In genomic region chr17:28357061-28357900, GRCh38 we compare ENCODE assay signal across 1 cellular context.
TF ChIP-seq lines count a peak whose summit lies in the region.

A gene with protein sequence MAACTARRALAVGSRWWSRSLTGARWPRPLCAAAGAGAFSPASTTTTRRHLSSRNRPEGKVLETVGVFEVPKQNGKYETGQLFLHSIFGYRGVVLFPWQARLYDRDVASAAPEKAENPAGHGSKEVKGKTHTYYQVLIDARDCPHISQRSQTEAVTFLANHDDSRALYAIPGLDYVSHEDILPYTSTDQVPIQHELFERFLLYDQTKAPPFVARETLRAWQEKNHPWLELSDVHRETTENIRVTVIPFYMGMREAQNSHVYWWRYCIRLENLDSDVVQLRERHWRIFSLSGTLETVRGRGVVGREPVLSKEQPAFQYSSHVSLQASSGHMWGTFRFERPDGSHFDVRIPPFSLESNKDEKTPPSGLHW (minus strand): TSS chr17:28357527. CDS start chr17:28357448, 79 bp downstream.

TF ChIP-seq in HepG2, 621 proteins besides CTCF, POLR2A, EP300 and RAD21 (continued from another document and continues in another):
- TF ChIP-seq AFF4 (CRISPR knock-in tag; IDR thresholded peaks at IDR 0.05) (no peak), ZNF614 (CRISPR knock-in tag; IDR thresholded peaks at IDR 0.05; ENCODE audit: borderline replicate concordance) (peak; percentile 90; the same call in 1 of the 2 replicates), ZFY (CRISPR knock-in tag; IDR thresholded peaks at IDR 0.05) (peak; percentile 96), NFKBIZ (CRISPR knock-in tag; IDR thresholded peaks at IDR 0.05) (no peak), ZNF710 (CRISPR knock-in tag; IDR thresholded peaks at IDR 0.05; ENCODE audit: borderline replicate concordance) (0 out of 2 replicates have a peak, but pooled peaks have one; percentile 21), RBM39 (IDR thresholded peaks at IDR 0.05; ENCODE audit: low read depth, low read length, poor library complexity, severe bottlenecking) (no peak), ISL2 (CRISPR knock-in tag; IDR thresholded peaks at IDR 0.05) (peak; percentile 66; the same call in 1 of the 2 replicates), RARG (CRISPR knock-in tag; IDR thresholded peaks at IDR 0.05; ENCODE audit: low read depth) (no peak), CC2D1A (CRISPR knock-in tag; IDR thresholded peaks at IDR 0.05) (no peak), ZNF362 (CRISPR knock-in tag; IDR thresholded peaks at IDR 0.05; ENCODE audit: borderline replicate concordance) (no peak; the same call in 1 of the 2 replicates), IRF9 (CRISPR knock-in tag; IDR thresholded peaks at IDR 0.05; ENCODE audit: borderline replicate concordance) (0 out of 2 replicates have a peak, but pooled peaks have one; percentile 87), MIXL1 (CRISPR knock-in tag; IDR thresholded peaks at IDR 0.05) (peak; percentile 76), ZNF460 (CRISPR knock-in tag; IDR thresholded peaks at IDR 0.05; ENCODE audit: borderline replicate concordance) (no peak), ZEB1 (IDR thresholded peaks at IDR 0.05; ENCODE audit: insufficient replicate concordance, low read depth) (no peak), RFXANK (CRISPR knock-in tag; IDR thresholded peaks at IDR 0.05) (no peak), ZNF724P (CRISPR knock-in tag; IDR thresholded peaks at IDR 0.05; ENCODE audit: borderline replicate concordance) (no peak; the same call in 1 of the 2 replicates), NRL (CRISPR knock-in tag; IDR thresholded peaks at IDR 0.05; ENCODE audit: borderline replicate concordance) (no peak), DMTF1 (CRISPR knock-in tag; IDR thresholded peaks at IDR 0.05) (no peak), ZNF441 (CRISPR knock-in tag; IDR thresholded peaks at IDR 0.05; ENCODE audit: borderline replicate concordance) (no peak), ZIK1 (CRISPR knock-in tag; IDR thresholded peaks at IDR 0.05; ENCODE audit: borderline replicate concordance, low read depth) (peak; percentile 62; the same call in 1 of the 2 replicates), FOXK1 (CRISPR knock-in tag; IDR thresholded peaks at IDR 0.05; ENCODE audit: borderline replicate concordance, low read depth) (peak; percentile 96; the same call in 1 of the 2 replicates), ZNF737 (CRISPR knock-in tag; IDR thresholded peaks at IDR 0.05; ENCODE audit: borderline replicate concordance) (no peak), TAF15 (IDR thresholded peaks at IDR 0.05; ENCODE audit: low read depth, low read length, poor library complexity, severe bottlenecking) (peak; percentile 37), BATF2 (CRISPR knock-in tag; IDR thresholded peaks at IDR 0.05) (0 out of 2 replicates have a peak, but pooled peaks have one; percentile 71), ZNF552 (CRISPR knock-in tag; IDR thresholded peaks at IDR 0.05; ENCODE audit: borderline replicate concordance) (peak; percentile 46; the same call in 1 of the 2 replicates), KDM2A (CRISPR knock-in tag; IDR thresholded peaks at IDR 0.05; ENCODE audit: borderline replicate concordance, low read depth) (peak; percentile 92), ZNF605 (CRISPR knock-in tag; IDR thresholded peaks at IDR 0.05) (no peak), ZNF570 (CRISPR knock-in tag; IDR thresholded peaks at IDR 0.05; ENCODE audit: borderline replicate concordance) (no peak), NCOA2 (CRISPR knock-in tag; IDR thresholded peaks at IDR 0.05) (peak; percentile 21; the same call in 1 of the 2 replicates), ZNF253 (CRISPR knock-in tag; IDR thresholded peaks at IDR 0.05; ENCODE audit: borderline replicate concordance) (no peak), NFE2L1 (CRISPR knock-in tag; IDR thresholded peaks at IDR 0.05; ENCODE audit: borderline replicate concordance) (no peak; the same call in 1 of the 2 replicates), HNRNPLL (IDR thresholded peaks at IDR 0.05; ENCODE audit: low read depth, low read length, poor library complexity, severe bottlenecking) (no peak), ZFP36 (IDR thresholded peaks at IDR 0.05; ENCODE audit: borderline replicate concordance, low read depth, low read length, partially characterized antibody) (no peak), MIER3 (CRISPR knock-in tag; IDR thresholded peaks at IDR 0.05; ENCODE audit: borderline replicate concordance) (peak; percentile 53; the same call in 1 of the 2 replicates), HOXA5 (CRISPR knock-in tag; IDR thresholded peaks at IDR 0.05) (peak; percentile 87; the same call in 1 of the 2 replicates), BCL6 (CRISPR knock-in tag; IDR thresholded peaks at IDR 0.05) (no peak; the same call in 1 of the 2 replicates), ZNF432 (CRISPR knock-in tag; IDR thresholded peaks at IDR 0.05; ENCODE audit: borderline replicate concordance) (no peak), JDP2 (CRISPR knock-in tag; IDR thresholded peaks at IDR 0.05; ENCODE audit: borderline replicate concordance) (no peak), SKI (IDR thresholded peaks at IDR 0.05; ENCODE audit: partially characterized antibody) (peak; percentile 51), RBAK (CRISPR knock-in tag; IDR thresholded peaks at IDR 0.05) (no peak)
- TF ChIP-seq, protein P1, sequence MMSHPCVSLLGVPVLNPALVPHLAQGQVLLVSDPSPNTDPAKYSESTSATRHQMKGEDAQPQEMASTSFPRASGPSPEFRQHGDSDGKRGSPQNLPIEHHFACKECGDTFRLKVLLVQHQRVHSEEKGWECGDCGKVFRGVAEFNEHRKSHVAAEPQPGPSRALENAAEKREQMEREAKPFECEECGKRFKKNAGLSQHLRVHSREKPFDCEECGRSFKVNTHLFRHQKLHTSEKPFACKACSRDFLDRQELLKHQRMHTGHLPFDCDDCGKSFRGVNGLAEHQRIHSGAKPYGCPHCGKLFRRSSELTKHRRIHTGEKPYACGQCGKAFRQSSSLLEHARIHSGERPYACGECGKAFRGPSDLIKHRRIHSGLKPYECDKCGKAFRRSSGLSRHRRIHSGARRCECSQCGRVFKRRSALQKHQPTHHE (CRISPR knock-in tag; IDR thresholded peaks at IDR 0.05; ENCODE audit: borderline replicate concordance) = no peak
- TF ChIP-seq, protein P2, sequence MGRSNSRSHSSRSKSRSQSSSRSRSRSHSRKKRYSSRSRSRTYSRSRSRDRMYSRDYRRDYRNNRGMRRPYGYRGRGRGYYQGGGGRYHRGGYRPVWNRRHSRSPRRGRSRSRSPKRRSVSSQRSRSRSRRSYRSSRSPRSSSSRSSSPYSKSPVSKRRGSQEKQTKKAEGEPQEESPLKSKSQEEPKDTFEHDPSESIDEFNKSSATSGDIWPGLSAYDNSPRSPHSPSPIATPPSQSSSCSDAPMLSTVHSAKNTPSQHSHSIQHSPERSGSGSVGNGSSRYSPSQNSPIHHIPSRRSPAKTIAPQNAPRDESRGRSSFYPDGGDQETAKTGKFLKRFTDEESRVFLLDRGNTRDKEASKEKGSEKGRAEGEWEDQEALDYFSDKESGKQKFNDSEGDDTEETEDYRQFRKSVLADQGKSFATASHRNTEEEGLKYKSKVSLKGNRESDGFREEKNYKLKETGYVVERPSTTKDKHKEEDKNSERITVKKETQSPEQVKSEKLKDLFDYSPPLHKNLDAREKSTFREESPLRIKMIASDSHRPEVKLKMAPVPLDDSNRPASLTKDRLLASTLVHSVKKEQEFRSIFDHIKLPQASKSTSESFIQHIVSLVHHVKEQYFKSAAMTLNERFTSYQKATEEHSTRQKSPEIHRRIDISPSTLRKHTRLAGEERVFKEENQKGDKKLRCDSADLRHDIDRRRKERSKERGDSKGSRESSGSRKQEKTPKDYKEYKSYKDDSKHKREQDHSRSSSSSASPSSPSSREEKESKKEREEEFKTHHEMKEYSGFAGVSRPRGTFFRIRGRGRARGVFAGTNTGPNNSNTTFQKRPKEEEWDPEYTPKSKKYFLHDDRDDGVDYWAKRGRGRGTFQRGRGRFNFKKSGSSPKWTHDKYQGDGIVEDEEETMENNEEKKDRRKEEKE (IDR thresholded peaks at IDR 0.05) = no peak
- TF ChIP-seq, protein P3, sequence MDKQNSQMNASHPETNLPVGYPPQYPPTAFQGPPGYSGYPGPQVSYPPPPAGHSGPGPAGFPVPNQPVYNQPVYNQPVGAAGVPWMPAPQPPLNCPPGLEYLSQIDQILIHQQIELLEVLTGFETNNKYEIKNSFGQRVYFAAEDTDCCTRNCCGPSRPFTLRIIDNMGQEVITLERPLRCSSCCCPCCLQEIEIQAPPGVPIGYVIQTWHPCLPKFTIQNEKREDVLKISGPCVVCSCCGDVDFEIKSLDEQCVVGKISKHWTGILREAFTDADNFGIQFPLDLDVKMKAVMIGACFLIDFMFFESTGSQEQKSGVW (CRISPR knock-in tag; IDR thresholded peaks at IDR 0.05; ENCODE audit: borderline replicate concordance) = 0 out of 2 replicates have a peak, but pooled peaks have one; percentile 23
- TF ChIP-seq, protein P4, sequence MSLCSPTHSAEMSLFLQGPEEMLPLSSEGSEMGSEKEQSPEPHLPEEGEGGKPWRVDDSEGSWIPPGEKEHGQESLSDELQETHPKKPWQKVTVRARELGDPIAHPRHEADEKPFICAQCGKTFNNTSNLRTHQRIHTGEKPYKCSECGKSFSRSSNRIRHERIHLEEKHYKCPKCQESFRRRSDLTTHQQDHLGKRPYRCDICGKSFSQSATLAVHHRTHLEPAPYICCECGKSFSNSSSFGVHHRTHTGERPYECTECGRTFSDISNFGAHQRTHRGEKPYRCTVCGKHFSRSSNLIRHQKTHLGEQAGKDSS (CRISPR knock-in tag; IDR thresholded peaks at IDR 0.05; ENCODE audit: borderline replicate concordance, low read depth) = peak; percentile 42
